In the genomic region with DNA sequence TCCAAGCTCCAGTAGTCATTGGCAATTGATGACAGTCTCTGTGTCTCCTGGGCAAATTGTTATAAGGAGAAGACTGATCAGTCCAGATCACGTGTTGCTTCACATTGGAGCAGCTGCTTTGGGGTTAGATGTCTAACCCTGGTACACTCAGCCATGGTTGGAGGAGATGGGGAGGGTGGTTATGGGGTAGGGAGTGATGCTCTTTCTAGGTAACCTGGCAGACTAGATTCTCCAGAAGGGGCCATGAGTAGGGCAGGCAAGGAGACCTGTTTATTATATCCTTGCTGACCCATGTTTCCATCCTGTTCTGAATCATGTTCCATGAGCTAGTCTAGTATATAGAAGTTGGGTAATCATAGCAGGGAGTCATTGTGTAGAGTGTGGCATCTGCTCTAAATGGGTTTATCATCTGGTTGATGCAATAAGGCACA, we compare ENCODE assay signal across 22 cellular contexts. TPM values are rescaled to one million over a fixed set of nuclear protein-coding genes. Genes with fewer than 3 reads are reported as not detected.
DNase-seq lines count a peak whose midpoint lies in the region; ATAC-seq and TF ChIP-seq lines count a peak whose summit lies in the region.
"Had no signal": no experiment of that assay in that cellular context is flagged by ENCODE, and none has a peak within 500 bp of the region (broad histone marks: within the 10 kb centered on the region; RNA-seq: fewer than 3 reads in every experiment).

No MANE protein-coding gene starts in this region.

- H3K9ac ChIP-seq in colonic mucosa (ENCODE audit: low read depth in 2 of 2, low read length in 2 of 2) = no peak overlapping the region
- H3K9ac ChIP-seq: KMS-11 had no signal

- no peak overlapping the region for H3K4me3 ChIP-seq in colonic mucosa
- H3K4me3 ChIP-seq: adrenal gland, esophagus muscularis mucosa, GM23338, prostate gland, skin epidermis, tibial nerve had no signal

- H3K9me3 Mint-ChIP-seq in activated CD8-positive, alpha-beta memory T cell treated with anti-CD3 and anti-CD28 coated beads, Interleukin-2, amount 10 ng/mL, durations not matched to agents 7 days and 5 days (ENCODE audit: low read depth) = no peaks in the 10 kb centered on the region
- H3K9me3 Mint-ChIP-seq: GM23338, nephron progenitor cell had no signal

- no peaks in the 10 kb centered on the region for H3K27me3 ChIP-seq in colonic mucosa
- H3K27me3 ChIP-seq: adrenal gland, esophagus muscularis mucosa, tibial nerve had no signal

- H3K4me1 Mint-ChIP-seq in activated CD8-positive, alpha-beta memory T cell treated with anti-CD3 and anti-CD28 coated beads, Interleukin-2, amount 10 ng/mL, durations not matched to agents 7 days and 5 days = peaks cover 23% of the 10 kb centered on the region

- no peak overlapping the region for H3K4me3 Mint-ChIP-seq in activated CD8-positive, alpha-beta memory T cell treated with anti-CD3 and anti-CD28 coated beads, Interleukin-2, amount 10 ng/mL, durations not matched to agents 7 days and 5 days
- H3K4me3 Mint-ChIP-seq: CD4-positive, CD25-positive, alpha-beta regulatory T cell; GM23338; nephron progenitor cell had no signal

- H3K27ac Mint-ChIP-seq in activated CD8-positive, alpha-beta memory T cell treated with anti-CD3 and anti-CD28 coated beads, Interleukin-2, amount 10 ng/mL, durations not matched to agents 7 days and 5 days = no peak overlapping the region
- H3K27ac Mint-ChIP-seq: CD4-positive, CD25-positive, alpha-beta regulatory T cell; GM23338; nephron progenitor cell had no signal

- no peak for TF ChIP-seq CTCF in colonic mucosa (IDR thresholded peaks at IDR 0.05)

- no peak overlapping the region for H3K27ac ChIP-seq in colonic mucosa
- H3K27ac ChIP-seq: adrenal gland, esophagus muscularis mucosa, KMS-11, prostate gland, skin epidermis, tibial nerve had no signal

- peaks cover 2% of the 10 kb centered on the region for H3K36me3 Mint-ChIP-seq in activated CD8-positive, alpha-beta memory T cell treated with anti-CD3 and anti-CD28 coated beads, Interleukin-2, amount 10 ng/mL, durations not matched to agents 7 days and 5 days
- H3K36me3 Mint-ChIP-seq: CD4-positive, CD25-positive, alpha-beta regulatory T cell had no signal

- peaks cover 13% of the 10 kb centered on the region for H3K27me3 Mint-ChIP-seq in activated CD8-positive, alpha-beta memory T cell treated with anti-CD3 and anti-CD28 coated beads, Interleukin-2, amount 10 ng/mL, durations not matched to agents 7 days and 5 days

- no peaks in the 10 kb centered on the region for H3K9me3 ChIP-seq in colonic mucosa
- H3K9me3 ChIP-seq: adrenal gland, esophagus muscularis mucosa, prostate gland, tibial nerve had no signal

- intact Hi-C loops in colonic mucosa (cut with DNase I) = no loop called here

- CTCF ChIA-PET in activated CD8-positive, alpha-beta memory T cell treated with anti-CD3 and anti-CD28 coated beads, Interleukin-2, amount 10 ng/mL, durations not matched to agents 7 days and 5 days (lab: Charles Lee) = interaction anchor here (1.1 to 1.2 kb wide), 2 partner anchors 13 to 45 kb away, joined by 3 read pairs; no protein-coding TSS in a partner anchor

- peak; percentile 27 for ATAC-seq in activated CD8-positive, alpha-beta memory T cell treated with anti-CD3 and anti-CD28 coated beads, Interleukin-2, amount 10 ng/mL, durations not matched to agents 7 days and 5 days
- ATAC-seq in GM18498 (IDR thresholded peaks at IDR 0.05; ENCODE audit: unreplicated experiment) = no peak
- ATAC-seq: GM23338, left lobe of liver had no signal

- H3K36me3 ChIP-seq in colonic mucosa = no peaks in the 10 kb centered on the region
- H3K36me3 ChIP-seq: adrenal gland, esophagus muscularis mucosa, prostate gland, tibial nerve had no signal

- no peaks in the 10 kb centered on the region for H3K4me1 ChIP-seq in colonic mucosa
- H3K4me1 ChIP-seq: esophagus muscularis mucosa, prostate gland, tibial nerve had no signal

- no peak for DNase-seq in activated CD8-positive, alpha-beta memory T cell treated with anti-CD3 and anti-CD28 coated beads, Interleukin-2, amount 10 ng/mL, durations not matched to agents 7 days and 5 days
- DNase-seq in activated CD8-positive, alpha-beta memory T cell treated with anti-CD3 and anti-CD28 coated beads, Interleukin-2, amount 50 U/mL, for 48 hours = no peak
- DNase-seq in MV-4-11 (lab: John Stamatoyannopoulos, UW) = peak; percentile 25
- peak; percentile 19 for DNase-seq in activated naive CD4-positive, alpha-beta T cell treated with anti-CD3 and anti-CD28 coated beads, Interleukin-2, amount 50 U/mL, for 16 hours
- DNase-seq in iris pigment epithelial cell (ENCODE audit: low read depth) = peak; percentile 21
- DNase-seq in colonic mucosa = no peak
- DNase-seq in NCI-H1694 treated with DMSO at 0.1 percent for 48 hours (lab: John Stamatoyannopoulos, UW) = no peak
- DNase-seq: adrenal gland; CD4-positive, CD25-positive, alpha-beta regulatory T cell; DMS 273 treated with DMSO at 0.1 percent for 48 hours; midbrain; NCI-H1105; NCI-H510A treated with DMSO at 0.1 percent for 48 hours; nephron progenitor cell had no signal

RNA-seq across cellular contexts. Expression of gene BACH2, which starts 50.8 kb away (rescaled TPM):
- total RNA-seq in activated CD8-positive, alpha-beta memory T cell treated with anti-CD3 and anti-CD28 coated beads, Interleukin-2, amount 10 ng/mL, durations not matched to agents 7 days and 5 days = 10 to 100 TPM; 21.5 to 22.6 TPM
- 1 to 10 TPM in 1 of 2 donors, under 1 TPM in 1; 0.52 to 1.2 TPM for total RNA-seq in colonic mucosa

Comparison
In these comparisons a context has a peak if more than half of its experiments do, and no peak if none do; other contexts are left out.
1. DNase-seq: peak in MV-4-11 (single experiment), activated naive CD4-positive, alpha-beta T cell treated with anti-CD3 and anti-CD28 coated beads, Interleukin-2, amount 50 U/mL, for 16 hours (single experiment) and iris pigment epithelial cell (single experiment); none in activated CD8-positive, alpha-beta memory T cell treated with anti-CD3 and anti-CD28 coated beads, Interleukin-2, amount 10 ng/mL, durations not matched to agents 7 days and 5 days (single experiment), activated CD8-positive, alpha-beta memory T cell treated with anti-CD3 and anti-CD28 coated beads, Interleukin-2, amount 50 U/mL, for 48 hours (single experiment), colonic mucosa (single experiment) and NCI-H1694 treated with DMSO at 0.1 percent for 48 hours (single experiment).
2. RNA of gene BACH2, which starts 50.8 kb away (total RNA-seq): 21.5 to 22.6 TPM in activated CD8-positive, alpha-beta memory T cell treated with anti-CD3 and anti-CD28 coated beads, Interleukin-2, amount 10 ng/mL, durations not matched to agents 7 days and 5 days; 0.52 to 1.2 TPM in colonic mucosa; every median in the first group is over 10 times any median in the second.